ENCODE assay signal across 16 cellular contexts in genomic region chr11:73019996-73020395, GRCh38.
"Had no signal": no experiment of that assay in that cellular context is flagged by ENCODE, and none has a peak within 500 bp of the region (broad histone marks: within the 10 kb centered on the region; RNA-seq: fewer than 3 reads in every experiment).

No MANE protein-coding gene starts in this region.

- H3K27me3 ChIP-seq: pancreas, sigmoid colon, tibial nerve had no signal

- H3K4me1 ChIP-seq: pancreas had no signal

- H3K27ac ChIP-seq: left ventricle myocardium inferior, pancreas, sigmoid colon, tibial nerve had no signal

- H3K36me3 ChIP-seq: pancreas, sigmoid colon had no signal

- DNase-seq: activated CD4-positive, alpha-beta T cell treated with anti-CD3 and anti-CD28 coated beads for 1 hour; activated CD4-positive, alpha-beta T cell treated with anti-CD3 and anti-CD28 coated beads, Interleukin-2, amount 50 U/mL, for 1 hour; activated CD8-positive, alpha-beta T cell treated with anti-CD3 and anti-CD28 coated beads, Interleukin-2, amount 10 ng/mL, durations not matched to agents 7 days and 5 days; activated gamma-delta T cell; activated naive CD4-positive, alpha-beta T cell treated with anti-CD3 and anti-CD28 coated beads, Interleukin-2, amount 50 U/mL, for 16 hours; activated naive CD8-positive, alpha-beta T cell treated with anti-CD3 and anti-CD28 coated beads, Interleukin-2, amount 50 U/mL, for 24 hours; effector CD4-positive, alpha-beta T cell; kidney; left ventricle myocardium inferior; pancreas; sigmoid colon; stimulated activated CD4-positive, alpha-beta T cell treated with anti-CD3 and anti-CD28 coated beads, Interleukin-2, amount 100 ng/mL, for 48 hours; stimulated activated naive CD4-positive, alpha-beta T cell; T-helper 1 cell; T-helper 9 cell had no signal

- ATAC-seq: activated CD8-positive, alpha-beta T cell treated with anti-CD3 and anti-CD28 coated beads, Interleukin-2, amount 10 ng/mL, durations not matched to agents 7 days and 5 days; activated naive CD8-positive, alpha-beta T cell treated with anti-CD3 and anti-CD28 coated beads, Interleukin-2, amount 50 U/mL, for 24 hours; pancreas had no signal

- H3K4me3 ChIP-seq: left ventricle myocardium inferior, pancreas, sigmoid colon, tibial nerve had no signal

- H3K9me3 ChIP-seq: pancreas had no signal
